Comparison of ENCODE assay signal across 19 cellular contexts in the genomic region with DNA sequence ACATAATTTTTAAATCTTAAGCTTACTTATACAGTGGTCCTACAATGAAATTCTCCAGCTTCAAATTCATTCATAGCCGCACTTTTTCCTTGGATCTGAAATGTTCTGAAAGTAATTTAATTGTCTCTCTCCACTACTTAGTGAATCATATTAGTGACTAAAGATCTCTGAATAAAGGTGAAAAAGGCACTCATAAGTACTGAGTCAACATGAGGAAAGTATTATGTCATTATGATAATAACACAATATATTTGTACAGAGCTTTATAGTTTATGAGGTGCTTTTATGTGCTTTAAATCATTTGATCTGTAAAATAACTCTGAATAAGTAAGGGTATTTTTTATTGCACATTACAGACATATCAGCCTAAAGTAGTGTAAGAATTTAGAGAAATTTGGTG.
A peak's percentile ranks its signal among the peaks of the same experiment; 100 is the strongest.
DNase-seq lines count a peak whose midpoint lies in the region; ATAC-seq, FAIRE-seq and TF ChIP-seq lines count a peak whose summit lies in the region.
"Had no signal": no experiment of that assay in that cellular context is flagged by ENCODE, and none has a peak within 500 bp of the region (broad histone marks: within the 10 kb centered on the region; RNA-seq: fewer than 3 reads in every experiment).

No MANE protein-coding gene starts in this region.

- H3K9me3 Mint-ChIP-seq in astrocyte (ENCODE audit: unreplicated experiment): no peaks in the 10 kb centered on the region

- H3K27ac ChIP-seq in astrocyte (ENCODE audit: low read depth, low read length) (no peak overlapping the region), OCI-LY7 (ENCODE audit: low read depth, low read length, poor library complexity, severe bottlenecking) (no peak overlapping the region)
- H3K27ac ChIP-seq: HL-60 had no signal

- no peak overlapping the region for H3K4me2 ChIP-seq in astrocyte (ENCODE audit: low read length)
- H3K4me2 ChIP-seq in OCI-LY7 (ENCODE audit: low read length): no peak overlapping the region
- H3K4me2 ChIP-seq: SK-N-SH had no signal

- ATAC-seq in GM19351 (IDR thresholded peaks at IDR 0.05; ENCODE audit: unreplicated experiment): no peak
- ATAC-seq: HCT116 had no signal

- H3K27me3 Mint-ChIP-seq in astrocyte (ENCODE audit: low read depth, unreplicated experiment): no peaks in the 10 kb centered on the region

- no peaks in the 10 kb centered on the region for H3K9me3 ChIP-seq in astrocyte (ENCODE audit: insufficient read depth, low read depth, low read length)
- H3K9me3 ChIP-seq in OCI-LY7 (ENCODE audit: low read length): no peaks in the 10 kb centered on the region
- H3K9me3 ChIP-seq: SK-N-SH had no signal

- no peaks in the 10 kb centered on the region for H4K20me1 ChIP-seq in astrocyte (ENCODE audit: insufficient read depth, low read length)
- H4K20me1 ChIP-seq in OCI-LY7 (ENCODE audit: insufficient read depth, low read length): no peaks in the 10 kb centered on the region

- no peaks in the 10 kb centered on the region for H3K4me1 Mint-ChIP-seq in astrocyte (ENCODE audit: low read depth, unreplicated experiment)

- H3K4me3 ChIP-seq in astrocyte (ENCODE audit: insufficient read depth, low read depth, low read length) (no peak overlapping the region), OCI-LY7 (ENCODE audit: low read depth, low read length, poor library complexity, severe bottlenecking) (no peak overlapping the region)

- no peak for TF ChIP-seq CTCF in astrocyte (IDR thresholded peaks at IDR 0.05; ENCODE audit: insufficient read depth, low read depth, low read length)
- TF ChIP-seq CTCF in OCI-LY7 (conservative IDR thresholded peaks at IDR 0.05; ENCODE audit: low read length): no peak

- FAIRE-seq in astrocyte (lab: Jason Lieb, UNC): no peak
- FAIRE-seq: A204.1, HTR-8/SVneo had no signal

- H3K9ac ChIP-seq in astrocyte (ENCODE audit: low read length): no peak overlapping the region
- H3K9ac ChIP-seq: SK-N-SH had no signal

- peak; percentile 1 for DNase-seq in NCI-H1105 treated with DMSO at 0.1 percent for 48 hours (lab: John Stamatoyannopoulos, UW)
- DNase-seq in NCI-H1105 (lab: John Stamatoyannopoulos, UW): no peak
- DNase-seq in NCI-H1417 treated with DMSO at 0.1 percent for 48 hours (lab: John Stamatoyannopoulos, UW): peak; percentile 4
- peak; percentile 27 for DNase-seq in astrocyte (ENCODE audit: low read depth)
- DNase-seq in non-pigmented ciliary epithelial cell (ENCODE audit: low read depth): peak; percentile 5
- DNase-seq in superior temporal gyrus (ENCODE audit: extremely low spot score): no peak
- no peak for DNase-seq in OCI-LY7 (ENCODE audit: low spot score)
- DNase-seq: C1 segment of cervical spinal cord, MV-4-11, NCI-H226, NCI-H526, SHP77, SK-N-SH, T-helper 1 cell had no signal

- H2AFZ ChIP-seq in astrocyte (ENCODE audit: low read depth, low read length) (no peak overlapping the region), OCI-LY7 (ENCODE audit: low read length) (no peak overlapping the region)

- POLR2A ChIA-PET in OCI-LY7 (lab: Charles Lee): interaction anchor here (0.7 to 1.7 kb wide), 3 partner anchors 9 to 14 kb away, joined by 3 to 4 read pairs (median 3); no protein-coding TSS in a partner anchor

- CTCF ChIA-PET in OCI-LY7 (lab: Charles Lee; ENCODE audit: unreplicated experiment): no interaction called here

- no TSS peak for BruUV-seq in OCI-LY7 (replicated peaks; lab: Mats Ljungman, UMichigan)

- H3K9me2 ChIP-seq in OCI-LY7 (ENCODE audit: insufficient read depth, low read length): no peaks in the 10 kb centered on the region
- H3K9me2 ChIP-seq: SK-N-SH had no signal

- no peaks in the 10 kb centered on the region for H3K79me2 ChIP-seq in astrocyte (ENCODE audit: insufficient read depth, low read length)
- H3K79me2 ChIP-seq in OCI-LY7 (ENCODE audit: insufficient read depth, low read depth, low read length): no peaks in the 10 kb centered on the region

- intact Hi-C loops in OCI-LY7 (cut with micrococcal nuclease; ENCODE audit: unreplicated experiment): no loop called here

- no peaks in the 10 kb centered on the region for H3K36me3 ChIP-seq in astrocyte (ENCODE audit: insufficient read depth, low read length)
- no peaks in the 10 kb centered on the region for H3K36me3 ChIP-seq in OCI-LY7 (ENCODE audit: insufficient read depth, low read length)

- H3K27me3 ChIP-seq in astrocyte (ENCODE audit: insufficient read depth, low read length): no peaks in the 10 kb centered on the region

- H3K27ac Mint-ChIP-seq in astrocyte (ENCODE audit: unreplicated experiment): no peak overlapping the region

- no peak overlapping the region for H3K4me3 Mint-ChIP-seq in astrocyte (ENCODE audit: unreplicated experiment)

- H3K4me1 ChIP-seq in astrocyte (ENCODE audit: insufficient read depth, low read length) (no peaks in the 10 kb centered on the region), OCI-LY7 (ENCODE audit: insufficient read depth, low read length, poor library complexity, severe bottlenecking) (no peaks in the 10 kb centered on the region)

- H3K36me3 Mint-ChIP-seq in astrocyte (ENCODE audit: low read depth, unreplicated experiment): no peaks in the 10 kb centered on the region

Comparison
In these comparisons a context has a peak if more than half of its experiments do, and no peak if none do; other contexts are left out.
1. DNase-seq: peak in NCI-H1105 treated with DMSO at 0.1 percent for 48 hours (single experiment), NCI-H1417 treated with DMSO at 0.1 percent for 48 hours (single experiment), astrocyte (single experiment) and non-pigmented ciliary epithelial cell (single experiment); none in NCI-H1105 (single experiment), superior temporal gyrus (single experiment) and OCI-LY7 (single experiment).